In genomic region chr2:236582968-236583367, GRCh38 we compare ENCODE assay signal across 20 cellular contexts. TPM values are rescaled to one million over a fixed set of nuclear protein-coding genes. Genes with fewer than 3 reads are reported as not detected.
DNase-seq lines count a peak whose midpoint lies in the region; ATAC-seq and TF ChIP-seq lines count a peak whose summit lies in the region.
"Had no signal": no experiment of that assay in that cellular context is flagged by ENCODE, and none has a peak within 500 bp of the region (broad histone marks: within the 10 kb centered on the region; RNA-seq: fewer than 3 reads in every experiment).

No MANE protein-coding gene starts in this region.

- TF ChIP-seq CTCF in stomach (IDR thresholded peaks at IDR 0.05) (no peak), OCI-LY7 (conservative IDR thresholded peaks at IDR 0.05; ENCODE audit: low read length) (no peak)

- H3K79me2 ChIP-seq in OCI-LY7 (ENCODE audit: insufficient read depth, low read depth, low read length) = no peaks in the 10 kb centered on the region

- H3K9me2 ChIP-seq in OCI-LY7 (ENCODE audit: insufficient read depth, low read length) = no peaks in the 10 kb centered on the region

- H3K4me3 ChIP-seq in stomach (no peak overlapping the region), OCI-LY7 (ENCODE audit: low read depth, low read length, poor library complexity, severe bottlenecking) (no peak overlapping the region)
- H3K4me3 ChIP-seq: GM23338, K562, PC-9 had no signal

- TF ChIP-seq EP300 in stomach (IDR thresholded peaks at IDR 0.05) = no peak

- ATAC-seq in GM18511 (IDR thresholded peaks at IDR 0.05; ENCODE audit: unreplicated experiment) = peak; percentile 67
- peak; percentile 40 for ATAC-seq in HG03354 (IDR thresholded peaks at IDR 0.05; ENCODE audit: poor library complexity, severe bottlenecking, unreplicated experiment)
- ATAC-seq in GM18870 (IDR thresholded peaks at IDR 0.05; ENCODE audit: unreplicated experiment) = no peak
- ATAC-seq: GM23338, HCT116, K562 had no signal

- H3K27ac ChIP-seq in stomach (no peak overlapping the region), OCI-LY7 (ENCODE audit: low read depth, low read length, poor library complexity, severe bottlenecking) (no peak overlapping the region)
- H3K27ac ChIP-seq: PC-9 had no signal

- H2AFZ ChIP-seq in OCI-LY7 (ENCODE audit: low read length) = no peak overlapping the region
- H2AFZ ChIP-seq: GM23338, PC-9 had no signal

- POLR2A ChIA-PET in OCI-LY7 (lab: Charles Lee) = no interaction called here

- H3K4me2 ChIP-seq in OCI-LY7 (ENCODE audit: low read length) = no peak overlapping the region
- H3K4me2 ChIP-seq: GM23338, PC-9 had no signal

- WGBS in stomach, 5 donors = 81 to 100% (median 87%) methylated on average over 1 to 5 of the region's 5 CpGs

- intact Hi-C loops in stomach (cut with DNase I; ENCODE audit: low total_unique reads) = no loop called here
- intact Hi-C loops in OCI-LY7 (cut with micrococcal nuclease; ENCODE audit: unreplicated experiment) = no loop called here

- H3K9me3 ChIP-seq in stomach (no peaks in the 10 kb centered on the region), OCI-LY7 (ENCODE audit: low read length) (no peaks in the 10 kb centered on the region)
- H3K9me3 ChIP-seq: Caco-2 had no signal

- BruUV-seq in OCI-LY7 (replicated peaks; lab: Mats Ljungman, UMichigan) = no TSS peak

- no peaks in the 10 kb centered on the region for H3K27me3 ChIP-seq in stomach

- H3K36me3 ChIP-seq in stomach = peaks cover 14 to 28% (median 26%) of the 10 kb centered on the region in 4 donors
- H3K36me3 ChIP-seq in OCI-LY7 (ENCODE audit: insufficient read depth, low read length) = peaks cover 4% of the 10 kb centered on the region; the same call in 1 of the 2 replicates

- no peaks in the 10 kb centered on the region for H4K20me1 ChIP-seq in OCI-LY7 (ENCODE audit: insufficient read depth, low read length)

- CTCF ChIA-PET in OCI-LY7 (lab: Charles Lee; ENCODE audit: unreplicated experiment) = no interaction called here

- DNase-seq in islet precursor cell (peak; percentile 52), stomach (peak; percentile 13), SK-N-DZ (ENCODE audit: low spot score) (no peak), OCI-M1 (lab: John Stamatoyannopoulos, UW) (no peak), OCI-LY7 (ENCODE audit: low spot score) (no peak)
- DNase-seq: Caco-2; CD4-positive, CD25-positive, alpha-beta regulatory T cell; NCI-H1417 treated with DMSO at 0.1 percent for 48 hours; NCI-H2029; NCI-H2171 treated with DMSO at 0.1 percent for 48 hours; NCI-H446 treated with DMSO at 0.1 percent for 48 hours; NK-92 treated with Interleukin-12 subunit alpha and Interleukin-12 subunit beta, amount 100 ng/mL, for 24 hours; PC-9 had no signal

- TF ChIP-seq POLR2A in stomach (IDR thresholded peaks at IDR 0.05) = no peak

- H3K4me1 ChIP-seq in stomach (peaks cover 9 to 47% (median 21%) of the 10 kb centered on the region in 4 donors), OCI-LY7 (ENCODE audit: insufficient read depth, low read length, poor library complexity, severe bottlenecking) (peaks cover 8% of the 10 kb centered on the region)

RNA-seq across cellular contexts. Expression of gene ACKR3, which starts 13.3 kb away (rescaled TPM):
- total RNA-seq in stomach (10 to 100 TPM in 4 of 5 donors, 1 to 10 TPM in 1; 5.2 to 35.0 (median 15.1) TPM), OCI-LY7 (2022) (0.33 and 0.46 TPM in 2 replicates)
- 1 to 10 TPM; 5.0 to 7.3 (median 5.8) TPM for polyA plus RNA-seq in stomach
- 0.93 and 1.4 TPM in 2 replicates for polyA plus RNA-seq in SK-N-DZ (2014; cell fraction: cytosol; rRNA removed)
- polyA plus RNA-seq in SK-N-DZ (2014; cell fraction: nucleus; rRNA removed) = 1.5 and 1.9 TPM in 2 replicates
- 1.5 and 2.1 TPM in 2 replicates for total RNA-seq in OCI-LY7 (2014; rRNA removed; shearing (Covaris generic))
- total RNA-seq: SK-MEL-5 had no signal
- polyA plus RNA-seq: K562 had no signal

Comparison
In these comparisons a context has a peak if more than half of its experiments do, and no peak if none do; other contexts are left out.
1. DNase-seq: peak in islet precursor cell (single experiment) and stomach (single experiment); none in SK-N-DZ (single experiment), OCI-M1 (single experiment) and OCI-LY7 (single experiment).